1 cellular context compared by ENCODE assay signal in genomic region chr20:45292343-45292742, GRCh38.
TF ChIP-seq lines count a peak whose summit lies in the region.

No MANE protein-coding gene starts in this region.

TF ChIP-seq in HepG2, 621 proteins besides CTCF, POLR2A, EP300 and RAD21:
- TF ChIP-seq ZNF556 (CRISPR knock-in tag; IDR thresholded peaks at IDR 0.05; ENCODE audit: borderline replicate concordance) (no peak), ZNF629 (CRISPR knock-in tag; conservative IDR thresholded peaks at IDR 0.05) (peak; percentile 84)
